ENCODE assay signal across 22 cellular contexts in the genomic region with DNA sequence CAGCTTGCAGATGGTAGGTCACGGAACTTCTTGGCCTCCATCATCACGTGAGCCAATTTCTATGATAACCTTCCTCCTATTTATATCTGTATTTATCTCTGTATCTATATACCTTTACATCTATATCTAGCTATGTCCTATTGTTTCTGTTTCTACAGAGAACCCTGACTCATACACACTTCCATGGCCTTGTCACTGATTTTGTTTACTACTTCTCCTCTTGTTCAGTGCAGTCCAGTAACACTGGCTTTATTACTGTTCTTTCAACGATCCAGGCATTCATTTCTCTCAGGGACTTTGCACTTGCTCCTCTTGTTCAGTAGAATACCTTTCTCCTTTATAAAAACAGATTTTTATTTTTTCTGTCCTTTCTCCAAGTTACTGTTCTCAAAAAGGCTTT.
"Had no signal": no experiment of that assay in that cellular context is flagged by ENCODE, and none has a peak within 500 bp of the region (broad histone marks: within the 10 kb centered on the region; RNA-seq: fewer than 3 reads in every experiment).

No MANE protein-coding gene starts in this region.

- FAIRE-seq: RCC 7860 had no signal

- ATAC-seq: T-cell had no signal

- H3K4me1 ChIP-seq: SJSA1 had no signal

- H3K27ac Mint-ChIP-seq: T-cell; T-helper 1 cell treated with Interleukin-12 subunit alpha and Interleukin-12 subunit beta and Interleukin-4 antibody, amounts not matched to agents 30 μg/mL and 1 μg/mL, for 36 hours had no signal

- H3K9me3 ChIP-seq: MG63, SJSA1 had no signal

- H3K27me3 ChIP-seq: MG63, SJSA1 had no signal

- H3K4me3 Mint-ChIP-seq: T-cell; T-helper 1 cell treated with Interleukin-12 subunit alpha and Interleukin-12 subunit beta and Interleukin-4 antibody, amounts not matched to agents 30 μg/mL and 1 μg/mL, for 36 hours had no signal

- H3K27me3 Mint-ChIP-seq: T-cell had no signal

- H3K9me3 Mint-ChIP-seq: T-helper 1 cell treated with Interleukin-12 subunit alpha and Interleukin-12 subunit beta and Interleukin-4 antibody, amounts not matched to agents 30 μg/mL and 1 μg/mL, for 36 hours had no signal

- H3K27ac ChIP-seq: SJSA1, SK-N-MC had no signal

- H3K4me3 ChIP-seq: MG63, SJSA1, SK-N-MC had no signal

- H3K4me1 Mint-ChIP-seq: T-cell had no signal

- H3K36me3 ChIP-seq: MG63, SJSA1 had no signal

- H3K36me3 Mint-ChIP-seq: T-cell had no signal

- DNase-seq: KBM-7, MG63, NCI-H1092 treated with DMSO at 0.1 percent for 48 hours, NCI-H1436, NCI-H187, NCI-H2029, NCI-H2081 treated with DMSO at 0.1 percent for 48 hours, NCI-H2171 treated with DMSO at 0.1 percent for 48 hours, NCI-H345, NCI-H446 treated with DMSO at 0.1 percent for 48 hours, NCI-H524 treated with DMSO at 0.1 percent for 48 hours, NCI-H69, NCI-H774, Right ventricle myocardium superior, RPMI8226, SIG-M5, SW 1271, T-cell had no signal
